12 cellular contexts compared by ENCODE assay signal in the genomic region with DNA sequence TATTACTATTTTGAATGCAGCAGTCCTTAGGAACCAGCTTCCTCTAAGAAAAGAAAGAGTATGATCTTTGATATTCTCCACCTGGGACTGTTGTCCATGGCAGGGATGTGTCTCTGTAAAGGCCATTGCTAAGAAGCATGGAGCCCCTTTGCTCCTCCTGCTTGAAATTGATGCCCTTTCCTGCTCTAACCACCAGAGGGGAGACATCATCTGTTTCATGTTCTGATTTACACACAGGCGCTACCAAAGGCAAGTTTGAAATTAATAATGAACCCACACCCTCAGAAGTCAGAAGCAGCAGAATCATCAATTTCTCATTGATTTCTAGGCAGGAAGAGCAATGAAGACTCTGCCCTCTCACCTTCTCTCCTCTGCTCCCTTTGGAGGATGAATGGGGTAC.
DNase-seq lines count a peak whose midpoint lies in the region; ATAC-seq and TF ChIP-seq lines count a peak whose summit lies in the region.
"Had no signal": no experiment of that assay in that cellular context is flagged by ENCODE, and none has a peak within 500 bp of the region (broad histone marks: within the 10 kb centered on the region; RNA-seq: fewer than 3 reads in every experiment).

No MANE protein-coding gene starts in this region.

- intact Hi-C loops in heart left ventricle (cut with DNase I) (loop anchor here in 1 of 10 donors (10.0 kb wide), 1 partner anchor 658 kb away; no protein-coding TSS in a partner anchor), Right ventricle myocardium inferior (cut with DNase I) (no loop called here)

- no peaks in the 10 kb centered on the region for H3K36me3 Mint-ChIP-seq in type B pancreatic cell
- H3K36me3 Mint-ChIP-seq: CD4-positive, CD25-positive, alpha-beta regulatory T cell had no signal

- H3K4me1 ChIP-seq in heart left ventricle, result no peaks in the 10 kb centered on the region
- H3K4me1 ChIP-seq in OCI-LY1 (ENCODE audit: insufficient read depth, low read length, severe bottlenecking), result no peaks in the 10 kb centered on the region

- H3K4me2 ChIP-seq in OCI-LY1 (ENCODE audit: low read length), result no peak overlapping the region

- H2AFZ ChIP-seq in OCI-LY1 (ENCODE audit: low read length), result no peak overlapping the region

- no peak overlapping the region for H3K9ac ChIP-seq in OCI-LY1 (ENCODE audit: low read length)

- no peaks in the 10 kb centered on the region for H3K27me3 Mint-ChIP-seq in type B pancreatic cell
- H3K27me3 Mint-ChIP-seq: CD4-positive, CD25-positive, alpha-beta regulatory T cell had no signal

- no peaks in the 10 kb centered on the region for H3K79me2 ChIP-seq in OCI-LY1 (ENCODE audit: insufficient read depth, low read length)

- H3K4me3 ChIP-seq in heart left ventricle (no peak overlapping the region), OCI-LY1 (ENCODE audit: low read depth, low read length, poor library complexity, severe bottlenecking) (no peak overlapping the region), fibroblast of pulmonary artery (replicated peaks; ENCODE audit: low read depth, low read length) (no peak overlapping the region)
- H3K4me3 ChIP-seq: MG63 had no signal

- TF ChIP-seq POLR2A in heart left ventricle (IDR thresholded peaks at IDR 0.05), result no peak

- H3K36me3 ChIP-seq in heart left ventricle (no peaks in the 10 kb centered on the region), OCI-LY1 (ENCODE audit: insufficient read depth, low read length) (no peaks in the 10 kb centered on the region)
- H3K36me3 ChIP-seq: MG63 had no signal

- no peak for DNase-seq in heart left ventricle
- no peak for DNase-seq in Right ventricle myocardium inferior (ENCODE audit: missing footprints)
- peak; percentile 20 for DNase-seq in fibroblast of pulmonary artery (ENCODE audit: low read depth)
- DNase-seq in type B pancreatic cell (ENCODE audit: extremely low spot score, unreplicated experiment), result no peak
- DNase-seq in putamen (ENCODE audit: low spot score), result no peak
- DNase-seq in GM19240 (ENCODE audit: insufficient read length, low spot score), result no peak
- DNase-seq: activated gamma-delta T cell; CD4-positive, CD25-positive, alpha-beta regulatory T cell; MG63; naive thymus-derived CD8-positive, alpha-beta T cell had no signal

- H3F3A ChIP-seq in OCI-LY1 (ENCODE audit: insufficient read depth, low read length), result no peaks in the 10 kb centered on the region

- H3K27ac Mint-ChIP-seq in type B pancreatic cell, result no peak overlapping the region
- H3K27ac Mint-ChIP-seq: CD4-positive, CD25-positive, alpha-beta regulatory T cell; naive thymus-derived CD8-positive, alpha-beta T cell had no signal

- H3K27ac ChIP-seq in heart left ventricle (no peak overlapping the region), OCI-LY1 (ENCODE audit: low read depth, low read length, poor library complexity, severe bottlenecking) (no peak overlapping the region)

- H3K9me2 ChIP-seq in OCI-LY1 (ENCODE audit: low read depth, low read length), result no peaks in the 10 kb centered on the region

- H3K9me3 ChIP-seq in heart left ventricle (peaks cover 0 to 8% (median 0%) of the 10 kb centered on the region in 12 donors), OCI-LY1 (ENCODE audit: low read length) (no peaks in the 10 kb centered on the region)
- H3K9me3 ChIP-seq: MG63 had no signal

- 45 to 79% (median 72%) methylated on average over 1 of the region's 1 CpG for WGBS in heart left ventricle, 4 donors

- peaks cover 3% of the 10 kb centered on the region for H3K9me3 Mint-ChIP-seq in type B pancreatic cell

- no peaks in the 10 kb centered on the region for H4K20me1 ChIP-seq in OCI-LY1 (ENCODE audit: insufficient read depth, low read length)

- no peak for ATAC-seq in heart left ventricle
- no peak for ATAC-seq in Right ventricle myocardium inferior
- no peak for ATAC-seq in GM18520 (IDR thresholded peaks at IDR 0.05; ENCODE audit: unreplicated experiment)
- ATAC-seq: naive thymus-derived CD8-positive, alpha-beta T cell had no signal

- TF ChIP-seq CTCF in heart left ventricle (IDR thresholded peaks at IDR 0.05) (peak in 7 of 12 donors; percentile 17 to 46 (median 38)), OCI-LY1 (IDR thresholded peaks at IDR 0.05; ENCODE audit: low read length) (peak; percentile 28; the same call in 1 of the 2 replicates), fibroblast of pulmonary artery (IDR thresholded peaks at IDR 0.05; ENCODE audit: low read length, missing control alignments) (peak; percentile 23), type B pancreatic cell (conservative IDR thresholded peaks at IDR 0.05) (peak; percentile 64)

- H3K4me3 Mint-ChIP-seq in type B pancreatic cell, result no peak overlapping the region
- H3K4me3 Mint-ChIP-seq: CD4-positive, CD25-positive, alpha-beta regulatory T cell; naive thymus-derived CD8-positive, alpha-beta T cell had no signal

- H3K27me3 ChIP-seq in heart left ventricle (no peaks in the 10 kb centered on the region), OCI-LY1 (ENCODE audit: insufficient read depth, low read length) (no peaks in the 10 kb centered on the region)
- H3K27me3 ChIP-seq: MG63 had no signal

- H3K4me1 Mint-ChIP-seq in type B pancreatic cell (ENCODE audit: unreplicated experiment), result peaks cover 18% of the 10 kb centered on the region
- H3K4me1 Mint-ChIP-seq: naive thymus-derived CD8-positive, alpha-beta T cell had no signal
